8 cellular contexts compared by ENCODE assay signal in the genomic region with DNA sequence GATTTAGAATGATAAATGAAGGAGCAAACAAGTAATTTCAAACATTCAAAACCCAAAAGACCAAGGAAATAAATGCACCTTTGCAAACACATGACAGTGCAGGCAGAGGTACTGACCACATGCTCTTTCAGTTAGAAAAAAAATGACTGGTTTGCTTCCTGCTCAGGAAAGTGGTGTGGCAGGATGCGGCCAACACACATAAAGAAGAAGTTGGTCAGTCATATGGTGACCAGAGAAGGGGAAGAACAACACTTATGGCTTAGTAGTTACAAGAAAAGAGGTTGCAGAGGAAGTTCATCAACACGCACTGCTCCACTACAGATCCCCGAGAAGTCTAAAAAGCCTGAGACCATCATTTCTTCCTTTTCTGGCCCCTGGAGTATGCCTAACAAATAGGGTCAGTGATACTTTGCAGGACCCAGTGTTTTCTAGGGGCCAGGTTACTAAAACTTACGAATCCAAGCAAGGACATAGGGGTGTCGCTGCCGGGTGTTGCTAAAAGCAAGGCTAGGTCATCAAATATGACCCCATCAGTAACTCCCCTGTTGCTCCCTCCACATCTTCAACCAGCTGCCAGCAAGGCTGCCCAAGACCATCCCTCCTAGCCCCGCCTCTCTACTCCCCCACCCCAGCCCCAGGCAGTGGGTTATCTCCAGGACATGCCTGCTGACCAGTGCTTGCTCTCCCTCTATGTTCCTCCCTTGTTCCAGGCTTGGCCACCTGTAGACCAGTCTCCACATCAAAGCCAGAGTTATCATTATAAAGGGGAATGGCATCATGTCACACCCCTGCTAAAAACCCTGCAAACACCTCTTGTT. TPM values are rescaled to one million over a fixed set of nuclear protein-coding genes. Genes with fewer than 3 reads are reported as not detected.
DNase-seq lines count a peak whose midpoint lies in the region; ATAC-seq, FAIRE-seq and TF ChIP-seq lines count a peak whose summit lies in the region.

No MANE protein-coding gene starts in this region.

- H3K4me1 ChIP-seq in muscle layer of duodenum (ENCODE audit: control insufficient read depth in 1 of 2, insufficient read depth in 2 of 2, low read length in 2 of 2) (peaks cover 6% of the 10 kb centered on the region in 2 donors), thyroid gland (peaks cover 10 to 11% of the 10 kb centered on the region in 2 donors)

- no peaks in the 10 kb centered on the region for H3K9me3 ChIP-seq in T-helper 17 cell (ENCODE audit: control insufficient read depth, low read length, poor library complexity, severe bottlenecking)
- no peaks in the 10 kb centered on the region for H3K9me3 ChIP-seq in muscle layer of duodenum (ENCODE audit: control insufficient read depth in 1 of 2, low read length in 2 of 2)
- H3K9me3 ChIP-seq in thyroid gland, result no peaks in the 10 kb centered on the region

- POLR2A ChIA-PET in activated CD4-positive, alpha-beta T cell treated with anti-CD3 and anti-CD28 coated beads, Interleukin-2, amount 10 ng/mL, durations not matched to agents 7 days and 5 days (lab: Charles Lee), result no interaction called here

- no peaks in the 10 kb centered on the region for H3K27me3 ChIP-seq in muscle layer of duodenum (ENCODE audit: low read depth, low read length)
- no peaks in the 10 kb centered on the region for H3K27me3 ChIP-seq in thyroid gland

- no peak for FAIRE-seq in H54 (lab: Jason Lieb, UNC)

- H3K27ac ChIP-seq in muscle layer of duodenum (ENCODE audit: low read length) (peak overlapping the region; percentile 67), thyroid gland (no peak overlapping the region)

- no peaks in the 10 kb centered on the region for H3K27me3 Mint-ChIP-seq in activated CD4-positive, alpha-beta T cell treated with anti-CD3 and anti-CD28 coated beads, Interleukin-2, amount 10 ng/mL, durations not matched to agents 7 days and 5 days
- peaks cover 7% of the 10 kb centered on the region for H3K27me3 Mint-ChIP-seq in T-helper 17 cell

- TF ChIP-seq POLR2A in H54 (IDR thresholded peaks at IDR 0.05; ENCODE audit: low read depth, low read length), result no peak
- no peak for TF ChIP-seq POLR2A in thyroid gland (IDR thresholded peaks at IDR 0.05)

- peak; percentile 27 for DNase-seq in activated CD4-positive, alpha-beta T cell treated with anti-CD3 and anti-CD28 coated beads, Interleukin-2, amount 10 ng/mL, durations not matched to agents 7 days and 5 days
- no peak for DNase-seq in activated CD4-positive, alpha-beta T cell treated with anti-CD3 and anti-CD28 coated beads, Interleukin-2, amount 50 U/mL, for 1 hour
- DNase-seq in T-helper 17 cell (no peak), H54 (ENCODE audit: insufficient read length, low spot score) (no peak), thyroid gland (no peak)
- DNase-seq in stimulated activated CD4-positive, alpha-beta T cell treated with anti-CD3 and anti-CD28 coated beads, Interleukin-12 subunit alpha, Interleukin-12 subunit beta, amount 100 ng/mL, for 4 hours, result no peak

- peak overlapping the region; percentile 80 for H3K27ac Mint-ChIP-seq in activated CD4-positive, alpha-beta T cell treated with anti-CD3 and anti-CD28 coated beads, Interleukin-2, amount 10 ng/mL, durations not matched to agents 7 days and 5 days
- no peak overlapping the region for H3K27ac Mint-ChIP-seq in T-helper 17 cell

- 84 to 93% methylated on average over 7 of the region's 7 CpGs for WGBS in thyroid gland, 2 donors

- H3K36me3 ChIP-seq in muscle layer of duodenum (ENCODE audit: control insufficient read depth in 1 of 2, insufficient read depth in 2 of 2, low read length in 2 of 2) (no peaks in the 10 kb centered on the region), thyroid gland (no peaks in the 10 kb centered on the region)

- peaks cover 23% of the 10 kb centered on the region for H3K36me3 Mint-ChIP-seq in activated CD4-positive, alpha-beta T cell treated with anti-CD3 and anti-CD28 coated beads, Interleukin-2, amount 10 ng/mL, durations not matched to agents 7 days and 5 days (ENCODE audit: low read depth)
- no peaks in the 10 kb centered on the region for H3K36me3 Mint-ChIP-seq in T-helper 17 cell (ENCODE audit: low read depth)

- H3K4me3 ChIP-seq in muscle layer of duodenum (ENCODE audit: low read depth in 1 of 2, low read length in 2 of 2) (no peak overlapping the region), thyroid gland (replicated peaks in 1 of 3) (no peak overlapping the region)

- intact Hi-C loops in thyroid gland (cut with DNase I), result no loop called here

- H3K4me3 Mint-ChIP-seq in activated CD4-positive, alpha-beta T cell treated with anti-CD3 and anti-CD28 coated beads, Interleukin-2, amount 10 ng/mL, durations not matched to agents 7 days and 5 days, result peak overlapping the region; percentile 26
- H3K4me3 Mint-ChIP-seq in T-helper 17 cell, result no peak overlapping the region

- no peak for TF ChIP-seq CTCF in thyroid gland (IDR thresholded peaks at IDR 0.05)

- peaks cover 65% of the 10 kb centered on the region for H3K4me1 Mint-ChIP-seq in activated CD4-positive, alpha-beta T cell treated with anti-CD3 and anti-CD28 coated beads, Interleukin-2, amount 10 ng/mL, durations not matched to agents 7 days and 5 days
- peaks cover 16% of the 10 kb centered on the region for H3K4me1 Mint-ChIP-seq in T-helper 17 cell

- ATAC-seq in HG02970 (IDR thresholded peaks at IDR 0.05; ENCODE audit: low FRiP score, unreplicated experiment) (peak; percentile 94), T-helper 17 cell (peak; percentile 39)

- H3K9me3 Mint-ChIP-seq in activated CD4-positive, alpha-beta T cell treated with anti-CD3 and anti-CD28 coated beads, Interleukin-2, amount 10 ng/mL, durations not matched to agents 7 days and 5 days, result peaks cover 13% of the 10 kb centered on the region

- CTCF ChIA-PET in activated CD4-positive, alpha-beta T cell treated with anti-CD3 and anti-CD28 coated beads, Interleukin-2, amount 10 ng/mL, durations not matched to agents 7 days and 5 days (lab: Charles Lee), result interaction anchor here (1.2 kb wide), 1 partner anchor 30 kb away, joined by 3 read pairs; no protein-coding TSS in a partner anchor

RNA-seq across cellular contexts. Expression of gene ATP8B4, which starts 11.2 kb away (rescaled TPM):
- total RNA-seq in activated CD4-positive, alpha-beta T cell treated with anti-CD3 and anti-CD28 coated beads, Interleukin-2, amount 10 ng/mL, durations not matched to agents 7 days and 5 days, result 1 to 10 TPM; 6.8 TPM
- total RNA-seq in T-helper 17 cell (1 to 10 TPM in 1 of 2 donors, under 1 TPM in 1; 0.86 to 1.1 TPM), thyroid gland (10 to 100 TPM in 1 of 4 donors, 1 to 10 TPM in 3; 5.2 to 24.3 (median 7.6) TPM)
